In genomic region chr1:52191395-52191965, GRCh38 we compare ENCODE assay signal across 27 cellular contexts.
"Had no signal": no experiment of that assay in that cellular context is flagged by ENCODE, and none has a peak within 500 bp of the region (broad histone marks: within the 10 kb centered on the region; RNA-seq: fewer than 3 reads in every experiment).

No MANE protein-coding gene starts in this region.

- H3K27me3 ChIP-seq: ascending aorta, gastroesophageal sphincter, stomach, suprapubic skin, tibial nerve, uterus had no signal

- H3K9me3 Mint-ChIP-seq: activated naive CD4-positive, alpha-beta T cell treated with anti-CD3 and anti-CD28 coated beads, Interleukin-2, amount 50 U/mL, for 24 hours; activated T-helper 1 cell treated with anti-CD3 and anti-CD28 coated beads, Interleukin-12 subunit alpha, Interleukin-12 subunit beta, Interleukin-2, Interleukin-4 antibody, amounts not matched to agents 30 ng/mL and 10 ng/mL and 1 ng/mL, durations not matched to agents 14 hours and 24 hours and 36 hours; naive thymus-derived CD4-positive, alpha-beta T cell; stimulated activated memory B cell treated with anti-CD40 and anti-IgM and Interleukin-4, amounts not matched to agents 10 μg/mL and 1 μg/mL and 100 μg/mL, for 72 hours had no signal

- H3K27ac Mint-ChIP-seq: activated CD8-positive, alpha-beta T cell treated with anti-CD3 and anti-CD28 coated beads, Interleukin-2, amount 10 ng/mL, durations not matched to agents 7 days and 5 days; activated naive CD4-positive, alpha-beta T cell treated with anti-CD3 and anti-CD28 coated beads, Interleukin-2, amount 50 U/mL, for 24 hours; activated T-helper 1 cell treated with anti-CD3 and anti-CD28 coated beads, Interleukin-12 subunit alpha, Interleukin-12 subunit beta, Interleukin-2, Interleukin-4 antibody, amounts not matched to agents 30 ng/mL and 10 ng/mL and 1 ng/mL, durations not matched to agents 14 hours and 24 hours and 36 hours; stimulated activated memory B cell treated with anti-CD40 and anti-IgM and Interleukin-4, amounts not matched to agents 10 μg/mL and 1 μg/mL and 100 μg/mL, for 72 hours had no signal

- H3K36me3 ChIP-seq: ascending aorta, gastroesophageal sphincter, lower lobe of right lung, stomach, suprapubic skin, tibial nerve, uterus had no signal

- H3K9me3 ChIP-seq: ascending aorta, gastroesophageal sphincter, lower lobe of right lung, stomach, suprapubic skin, uterus had no signal

- H3K4me1 ChIP-seq: ascending aorta, uterus had no signal

- H3K36me3 Mint-ChIP-seq: activated naive CD4-positive, alpha-beta T cell treated with anti-CD3 and anti-CD28 coated beads, Interleukin-2, amount 50 U/mL, for 24 hours; stimulated activated memory B cell treated with anti-CD40 and anti-IgM and Interleukin-4, amounts not matched to agents 10 μg/mL and 1 μg/mL and 100 μg/mL, for 72 hours had no signal

- H3K27me3 Mint-ChIP-seq: activated naive CD4-positive, alpha-beta T cell treated with anti-CD3 and anti-CD28 coated beads, Interleukin-2, amount 50 U/mL, for 24 hours had no signal

- FAIRE-seq: small intestine had no signal

- H3K4me3 Mint-ChIP-seq: activated CD8-positive, alpha-beta T cell treated with anti-CD3 and anti-CD28 coated beads, Interleukin-2, amount 10 ng/mL, durations not matched to agents 7 days and 5 days; activated naive CD4-positive, alpha-beta T cell treated with anti-CD3 and anti-CD28 coated beads, Interleukin-2, amount 50 U/mL, for 24 hours; activated T-helper 1 cell treated with anti-CD3 and anti-CD28 coated beads, Interleukin-12 subunit alpha, Interleukin-12 subunit beta, Interleukin-2, Interleukin-4 antibody, amounts not matched to agents 30 ng/mL and 10 ng/mL and 1 ng/mL, durations not matched to agents 14 hours and 24 hours and 36 hours; naive thymus-derived CD4-positive, alpha-beta T cell; neural crest cell; stimulated activated memory B cell treated with anti-CD40 and anti-IgM and Interleukin-4, amounts not matched to agents 10 μg/mL and 1 μg/mL and 100 μg/mL, for 72 hours had no signal

- H3K4me1 Mint-ChIP-seq: activated naive CD4-positive, alpha-beta T cell treated with anti-CD3 and anti-CD28 coated beads, Interleukin-2, amount 50 U/mL, for 24 hours; stimulated activated memory B cell treated with anti-CD40 and anti-IgM and Interleukin-4, amounts not matched to agents 10 μg/mL and 1 μg/mL and 100 μg/mL, for 72 hours had no signal

- DNase-seq: activated CD4-positive, alpha-beta T cell treated with anti-CD3 and anti-CD28 coated beads, Interleukin-2, amount 50 U/mL, for 1 hour; activated CD8-positive, alpha-beta T cell treated with anti-CD3 and anti-CD28 coated beads, Interleukin-2, amount 10 ng/mL, durations not matched to agents 7 days and 5 days; activated gamma-delta T cell; central memory CD4-positive, alpha-beta T cell; effector memory CD4-positive, alpha-beta T cell; head of caudate nucleus; hypothalamus; left cardiac atrium; lower lobe of right lung; naive thymus-derived CD4-positive, alpha-beta T cell; occipital lobe; posterior cingulate gyrus; small intestine; stimulated activated CD4-positive, alpha-beta T cell treated with anti-CD3 and anti-CD28 coated beads, Interleukin-2, amount 100 ng/mL, for 24 hours; stomach; uterus had no signal

- H3K4me3 ChIP-seq: ascending aorta, gastroesophageal sphincter, lower lobe of right lung, stomach, suprapubic skin, tibial nerve, uterus had no signal

- ATAC-seq: activated CD4-positive, CD25-positive, alpha-beta regulatory T cell treated with anti-CD3 and anti-CD28 coated beads, Interleukin-2, amount 50 U/mL, for 24 hours; activated CD8-positive, alpha-beta T cell treated with anti-CD3 and anti-CD28 coated beads, Interleukin-2, amount 10 ng/mL, durations not matched to agents 7 days and 5 days; esophagus mucosa; gastroesophageal sphincter; left cardiac atrium; lower lobe of right lung; naive thymus-derived CD4-positive, alpha-beta T cell; sciatic nerve; stimulated activated memory B cell treated with anti-CD40 and anti-IgM and Interleukin-4, amounts not matched to agents 10 μg/mL and 1 μg/mL and 100 μg/mL, for 72 hours had no signal

- H3K27ac ChIP-seq: ascending aorta, gastroesophageal sphincter, lower lobe of right lung, stomach, suprapubic skin, tibial nerve, uterus had no signal
